15 cellular contexts compared by ENCODE assay signal in the genomic region with DNA sequence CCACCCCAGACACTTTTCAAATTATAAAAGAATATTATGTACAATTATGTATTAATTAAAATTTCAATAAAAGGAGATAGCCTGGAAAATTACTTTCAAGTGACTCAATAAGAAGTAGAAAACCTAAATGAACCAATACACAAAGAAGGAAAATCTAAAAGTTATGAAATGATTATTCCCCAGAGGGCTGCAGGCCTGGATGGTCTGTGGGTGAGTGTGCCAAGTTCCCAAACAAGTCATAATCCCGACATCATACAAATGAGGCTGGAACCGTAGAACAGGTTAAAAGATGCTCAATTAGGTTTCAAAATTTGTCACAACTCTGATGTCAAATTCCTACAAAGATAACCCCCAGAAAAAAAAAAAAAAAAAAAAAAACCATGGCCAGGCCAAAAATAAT. TPM values are rescaled to one million over a fixed set of nuclear protein-coding genes. Genes with fewer than 3 reads are reported as not detected.
DNase-seq lines count a peak whose midpoint lies in the region; ATAC-seq and TF ChIP-seq lines count a peak whose summit lies in the region.
"Had no signal": no experiment of that assay in that cellular context is flagged by ENCODE, and none has a peak within 500 bp of the region (broad histone marks: within the 10 kb centered on the region; RNA-seq: fewer than 3 reads in every experiment).

No MANE protein-coding gene starts in this region.

- intact Hi-C loops in CD8-positive, alpha-beta T cell (cut with DNase I, micrococcal nuclease), result loop anchor here in 1 of 2 experiments (1.0 kb wide), 1 partner anchor 13 kb away; the partner anchor contains the start of gene SPATC1L
- intact Hi-C loops in sigmoid colon (cut with DNase I), result no loop called here

- POLR2A ChIA-PET in CD8-positive, alpha-beta T cell (lab: Charles Lee), result interaction anchor here (1.3 kb wide), 1 partner anchor 12 kb away, joined by 3 read pairs; no protein-coding TSS in a partner anchor

- peaks cover 22% of the 10 kb centered on the region for H3K9me3 Mint-ChIP-seq in CD8-positive, alpha-beta T cell

- no peak overlapping the region for H3K4me3 ChIP-seq in CD8-positive, alpha-beta T cell (ENCODE audit: low read depth, low read length)
- H3K4me3 ChIP-seq in adipocyte (ENCODE audit: low read length), result no peak overlapping the region
- no peak overlapping the region for H3K4me3 ChIP-seq in gastroesophageal sphincter
- no peak overlapping the region for H3K4me3 ChIP-seq in sigmoid colon
- H3K4me3 ChIP-seq: HAP-1, MG63 had no signal

- no peak for TF ChIP-seq CTCF in CD8-positive, alpha-beta T cell (IDR thresholded peaks at IDR 0.05)
- no peak for TF ChIP-seq CTCF in gastroesophageal sphincter (IDR thresholded peaks at IDR 0.05)
- no peak for TF ChIP-seq CTCF in sigmoid colon (IDR thresholded peaks at IDR 0.05)

- no peaks in the 10 kb centered on the region for H3K9me3 ChIP-seq in CD8-positive, alpha-beta T cell (ENCODE audit: low read length)
- H3K9me3 ChIP-seq in adipocyte (ENCODE audit: control insufficient read depth, low read length) (no peaks in the 10 kb centered on the region), gastroesophageal sphincter (peaks cover 0 to 21% (median 0%) of the 10 kb centered on the region in 3 donors), sigmoid colon (peaks cover 0 to 3% (median 0%) of the 10 kb centered on the region in 4 donors)
- H3K9me3 ChIP-seq: HAP-1 had no signal

- no peak overlapping the region for H3K27ac ChIP-seq in CD8-positive, alpha-beta T cell (ENCODE audit: low read depth, low read length)
- H3K27ac ChIP-seq in gastroesophageal sphincter (no peak overlapping the region), sigmoid colon (no peak overlapping the region)

- TF ChIP-seq POLR2A in gastroesophageal sphincter (IDR thresholded peaks at IDR 0.05) (no peak), sigmoid colon (IDR thresholded peaks at IDR 0.05) (no peak)

- H3K27me3 Mint-ChIP-seq in CD8-positive, alpha-beta T cell (ENCODE audit: low read depth), result no peaks in the 10 kb centered on the region
- H3K27me3 Mint-ChIP-seq: B cell had no signal

- no peak for DNase-seq in CD8-positive, alpha-beta T cell
- DNase-seq in adipocyte (ENCODE audit: low read depth) (peak; percentile 4), sigmoid colon (peak; percentile 42), SHP77 (lab: John Stamatoyannopoulos, UW) (no peak)
- no peak for DNase-seq in stimulated activated naive CD4-positive, alpha-beta T cell treated with Interleukin-2 at 50 U/mL for 16 hours (lab: John Stamatoyannopoulos, UW)
- DNase-seq: MG63, NCI-H1092, NCI-H2081 treated with DMSO at 0.1 percent for 48 hours, NCI-H510A treated with DMSO at 0.1 percent for 48 hours had no signal

- TF ChIP-seq EP300 in gastroesophageal sphincter (IDR thresholded peaks at IDR 0.05) (no peak), sigmoid colon (IDR thresholded peaks at IDR 0.05) (no peak)

- ATAC-seq in CD8-positive, alpha-beta T cell, result no peak
- ATAC-seq in gastroesophageal sphincter, result peak; percentile 73
- no peak for ATAC-seq in GM21717 (IDR thresholded peaks at IDR 0.05; ENCODE audit: unreplicated experiment)
- ATAC-seq: Panc1 had no signal

- CTCF ChIA-PET in CD8-positive, alpha-beta T cell (lab: Charles Lee), result interaction anchor here (1.5 kb wide), 1 partner anchor 29 kb away, joined by 6 read pairs; no protein-coding TSS in a partner anchor

- H3K27ac Mint-ChIP-seq in CD8-positive, alpha-beta T cell, result peak overlapping the region; percentile 75
- H3K27ac Mint-ChIP-seq: B cell had no signal

- H3K36me3 Mint-ChIP-seq in CD8-positive, alpha-beta T cell, result peaks cover 11% of the 10 kb centered on the region

- WGBS in gastroesophageal sphincter (ENCODE audit: low coverage in 1 of 2), 2 donors, result 27 to 49% methylated on average over 2 of the region's 2 CpGs
- 45 to 50% methylated on average over 2 of the region's 2 CpGs for WGBS in sigmoid colon, 2 donors

- H3K4me1 ChIP-seq in CD8-positive, alpha-beta T cell (ENCODE audit: insufficient read depth, low read length), result peaks cover 5% of the 10 kb centered on the region
- H3K4me1 ChIP-seq in adipocyte (ENCODE audit: control insufficient read depth, insufficient read depth, low read length), result peaks cover 6% of the 10 kb centered on the region
- no peaks in the 10 kb centered on the region for H3K4me1 ChIP-seq in gastroesophageal sphincter
- no peaks in the 10 kb centered on the region for H3K4me1 ChIP-seq in sigmoid colon
- H3K4me1 ChIP-seq: HAP-1 had no signal

- H3K36me3 ChIP-seq in CD8-positive, alpha-beta T cell (ENCODE audit: insufficient read depth, low read length), result no peaks in the 10 kb centered on the region
- H3K36me3 ChIP-seq in adipocyte (ENCODE audit: control insufficient read depth, insufficient read depth, low read length, severe bottlenecking) (no peaks in the 10 kb centered on the region), gastroesophageal sphincter (no peaks in the 10 kb centered on the region), sigmoid colon (no peaks in the 10 kb centered on the region)
- H3K36me3 ChIP-seq: HAP-1, MG63 had no signal

- no peak overlapping the region for H3K4me3 Mint-ChIP-seq in CD8-positive, alpha-beta T cell
- H3K4me3 Mint-ChIP-seq: B cell; CD4-positive, alpha-beta memory T cell had no signal

- H3K27me3 ChIP-seq in CD8-positive, alpha-beta T cell (ENCODE audit: insufficient read depth, low read length), result no peaks in the 10 kb centered on the region
- H3K27me3 ChIP-seq in adipocyte (replicated peaks; ENCODE audit: control insufficient read depth, insufficient read depth, low read length) (no peaks in the 10 kb centered on the region), gastroesophageal sphincter (peaks cover 4% of the 10 kb centered on the region), sigmoid colon (no peaks in the 10 kb centered on the region)
- H3K27me3 ChIP-seq: MG63 had no signal

- peaks cover 9% of the 10 kb centered on the region for H3K4me1 Mint-ChIP-seq in CD8-positive, alpha-beta T cell (ENCODE audit: low read depth)

- no peak overlapping the region for H3K9ac ChIP-seq in adipocyte (ENCODE audit: low read length)

RNA-seq across cellular contexts. Expression of gene SPATC1L, which starts 12.7 kb away (rescaled TPM):
- total RNA-seq in CD8-positive, alpha-beta T cell, result 1 to 10 TPM; 6.5 to 6.7 TPM
- 10 to 100 TPM in 1 of 4 donors, 1 to 10 TPM in 2, under 1 TPM in 1; 0.54 to 20.4 (median 7.9) TPM for total RNA-seq in gastroesophageal sphincter
- 10 to 100 TPM in 1 of 4 donors, 1 to 10 TPM in 2, under 1 TPM in 1; 0.95 to 18.3 (median 7.1) TPM for total RNA-seq in sigmoid colon
- 10 to 100 TPM in 1 of 3 donors, 1 to 10 TPM in 2; 3.2 to 11.0 (median 7.8) TPM for polyA plus RNA-seq in sigmoid colon

RNA-seq across cellular contexts. Expression of gene FTCD, which starts 16.2 kb away (rescaled TPM):
- total RNA-seq in CD8-positive, alpha-beta T cell, result 1 to 10 TPM in 1 of 2 experiments, under 1 TPM in 1; 0.72 to 1.3 TPM
- 1 to 10 TPM in 1 of 4 donors, under 1 TPM in 1, not detected in 2; 0.31 to 1.5 TPM for total RNA-seq in gastroesophageal sphincter
- total RNA-seq in sigmoid colon, result 1 to 10 TPM in 1 of 4 donors, not detected in 3; 1.4 TPM
- polyA plus RNA-seq in sigmoid colon, result under 1 TPM in 1 of 3 donors, not detected in 2; 0.20 TPM
- polyA plus RNA-seq: CD4-positive, alpha-beta memory T cell had no signal

RNA-seq across cellular contexts. Expression of gene LSS, which starts 57.0 kb away (rescaled TPM):
- total RNA-seq in CD8-positive, alpha-beta T cell, result 10 to 100 TPM; 22.5 to 22.6 TPM
- total RNA-seq in gastroesophageal sphincter (100 to 1,000 TPM in 1 of 4 donors, 10 to 100 TPM in 3; 57.7 to 104 (median 85.7) TPM), sigmoid colon (10 to 100 TPM; 47.6 to 63.7 (median 57.0) TPM)
- polyA plus RNA-seq in sigmoid colon, result 10 to 100 TPM; 17.4 to 78.6 (median 27.5) TPM

Comparison
In these comparisons a context has a peak if more than half of its experiments do, and no peak if none do; other contexts are left out.
1. DNase-seq: peak in adipocyte (single experiment) and sigmoid colon (single experiment); none in CD8-positive, alpha-beta T cell (0 of 7), SHP77 (0 of 2) and stimulated activated naive CD4-positive, alpha-beta T cell treated with Interleukin-2 at 50 U/mL for 16 hours (single experiment).